Comparison of ENCODE assay signal across 8 cellular contexts in genomic region chr11:134253189-134253993, GRCh38. TPM values are rescaled to one million over a fixed set of nuclear protein-coding genes. Genes with fewer than 3 reads are reported as not detected.
DNase-seq lines count a peak whose midpoint lies in the region; ATAC-seq and TF ChIP-seq lines count a peak whose summit lies in the region.

TSS of gene ACAD8 (plus strand) at chr11:134253568. CDS start at chr11:134253601, 33 bp downstream.
TSS of gene THYN1 (minus strand) at chr11:134253352. CDS start at chr11:134252882, 470 bp downstream.

- DNase-seq in EL (peak; percentile 97), GOT3 (lab: John Stamatoyannopoulos, UW) (peak; percentile 50), LNCaP clone FGC (ENCODE audit: low read depth) (peak; percentile 88), RWPE1 (ENCODE audit: low spot score) (peak; percentile 98), fibroblast of lung (ENCODE audit: low read depth in 2 of 2) (peak; percentile 94 to 96), natural killer cell (peak; percentile 88)
- DNase-seq in stimulated activated naive CD4-positive, alpha-beta T cell treated with Interleukin-2 at 50 U/mL for 16 hours (lab: John Stamatoyannopoulos, UW) = peak; percentile 96

- no peaks in the 10 kb centered on the region for H3K27me3 Mint-ChIP-seq in activated T-helper 17 cell treated with anti-CD3 and anti-CD28 coated beads, Interleukin-2, amount 50 U/mL, for 72 hours
- H3K27me3 Mint-ChIP-seq in natural killer cell (ENCODE audit: low read depth in 2 of 2) = no peaks in the 10 kb centered on the region

- no peaks in the 10 kb centered on the region for H3K27me3 ChIP-seq in fibroblast of lung (ENCODE audit: control insufficient read depth, insufficient read depth, low read length)

- peak within 1 kb of the TSS; percentile 98 for H3K4me3 ChIP-seq in LNCaP clone FGC (ENCODE audit: low read depth, low read length)
- H3K4me3 ChIP-seq in fibroblast of lung (replicated peaks in 1 of 4; ENCODE audit: control extremely low read depth in 1 of 4, insufficient read depth in 1 of 4, low read depth in 3 of 4, low read length in 4 of 4) = peak within 1 kb of the TSS; percentile 91 to 96 (median 92)

- H3K4me2 ChIP-seq in fibroblast of lung (ENCODE audit: extremely low read depth, insufficient read depth, low read length) = peak within 1 kb of the TSS; percentile 95

- no peaks in the 10 kb centered on the region for H3K9me3 ChIP-seq in fibroblast of lung (ENCODE audit: control insufficient read depth, insufficient read depth, low read depth, low read length)

- peak within 1 kb of the TSS; percentile 92 for H3K27ac Mint-ChIP-seq in activated T-helper 17 cell treated with anti-CD3 and anti-CD28 coated beads, Interleukin-2, amount 50 U/mL, for 72 hours
- peak within 1 kb of the TSS; percentile 75 to 79 for H3K27ac Mint-ChIP-seq in natural killer cell

- peak within 1 kb of the TSS; percentile 68 for H3K9ac ChIP-seq in fibroblast of lung (ENCODE audit: insufficient read depth, low read length)

- peaks cover 41% of the 10 kb centered on the region for H3K36me3 Mint-ChIP-seq in activated T-helper 17 cell treated with anti-CD3 and anti-CD28 coated beads, Interleukin-2, amount 50 U/mL, for 72 hours (ENCODE audit: low read depth)
- H3K36me3 Mint-ChIP-seq in natural killer cell = peaks cover 2% of the 10 kb centered on the region

- H3K36me3 ChIP-seq in fibroblast of lung (ENCODE audit: control insufficient read depth, insufficient read depth, low read length) = peaks cover 1% of the 10 kb centered on the region

- intact Hi-C loops in natural killer cell (cut with micrococcal nuclease) = loop anchor here (1.0 kb wide), 2 partner anchors 29 to 46 kb away; partner anchors contain the start of gene VPS26B

- H3K27ac ChIP-seq in RWPE1 = peak within 1 kb of the TSS; percentile 67
- H3K27ac ChIP-seq in fibroblast of lung (ENCODE audit: insufficient read depth, low read length) = peak within 1 kb of the TSS; percentile 70

- peaks cover 18% of the 10 kb centered on the region for H3K4me1 Mint-ChIP-seq in activated T-helper 17 cell treated with anti-CD3 and anti-CD28 coated beads, Interleukin-2, amount 50 U/mL, for 72 hours
- peaks cover 19 to 47% of the 10 kb centered on the region in 2 donors for H3K4me1 Mint-ChIP-seq in natural killer cell

- POLR2A ChIA-PET in RWPE1 (lab: Yijun Ruan, JAX; ENCODE audit: low non-redundant PET) = no interaction called here

- CTCF ChIA-PET in RWPE1 (lab: Yijun Ruan, JAX) = interaction anchor here (0.7 kb wide), 1 partner anchor 10 kb away, joined by 4 read pairs; no protein-coding TSS in a partner anchor

- peak; percentile 96 for ATAC-seq in activated T-helper 17 cell treated with anti-CD3 and anti-CD28 coated beads, Interleukin-2, amount 50 U/mL, for 72 hours (replicated peaks)
- peak; percentile 99 to 100 (median 100) for ATAC-seq in natural killer cell

- H3K79me2 ChIP-seq in fibroblast of lung (ENCODE audit: control insufficient read depth, insufficient read depth, low read length) = peaks cover 5% of the 10 kb centered on the region

- no peaks in the 10 kb centered on the region for H4K20me1 ChIP-seq in fibroblast of lung (ENCODE audit: control insufficient read depth, extremely low read depth, insufficient read depth, low read length)

- no peak for TF ChIP-seq CTCF in LNCaP clone FGC (IDR thresholded peaks at IDR 0.05; ENCODE audit: control insufficient read depth, extremely low read depth, insufficient read depth)
- no peak for TF ChIP-seq CTCF in RWPE1 (conservative IDR thresholded peaks at IDR 0.05; ENCODE audit: low read depth)
- peak; percentile 9 to 28 for TF ChIP-seq CTCF in fibroblast of lung (conservative IDR thresholded peaks at IDR 0.05 in 1 of 2, IDR thresholded peaks at IDR 0.05 in 1 of 2; ENCODE audit: low read depth in 1 of 2, low read length in 2 of 2)
- no peak for TF ChIP-seq CTCF in natural killer cell (IDR thresholded peaks at IDR 0.05)

- peak within 1 kb of the TSS; percentile 98 for H3K4me3 Mint-ChIP-seq in activated T-helper 17 cell treated with anti-CD3 and anti-CD28 coated beads, Interleukin-2, amount 50 U/mL, for 72 hours
- H3K4me3 Mint-ChIP-seq in natural killer cell = peak within 1 kb of the TSS; percentile 98

- H3K4me1 ChIP-seq in fibroblast of lung (ENCODE audit: control insufficient read depth, extremely low read depth, insufficient read depth, low read length) = peaks cover 6% of the 10 kb centered on the region

- no peaks in the 10 kb centered on the region for H3K9me3 Mint-ChIP-seq in activated T-helper 17 cell treated with anti-CD3 and anti-CD28 coated beads, Interleukin-2, amount 50 U/mL, for 72 hours
- no peaks in the 10 kb centered on the region for H3K9me3 Mint-ChIP-seq in natural killer cell

- peak within 1 kb of the TSS; percentile 97 for H2AFZ ChIP-seq in fibroblast of lung (ENCODE audit: low read length)

RNA-seq across cellular contexts. Expression of gene ACAD8, which starts in this region (rescaled TPM):
- total RNA-seq in activated T-helper 17 cell treated with anti-CD3 and anti-CD28 coated beads, Interleukin-2, amount 50 U/mL, for 72 hours = 10 to 100 TPM; 22.8 to 23.7 TPM
- total RNA-seq in fibroblast of lung = 15.9 and 16.8 TPM in 2 replicates
- polyA plus RNA-seq in fibroblast of lung = 19.6 and 22.1 TPM in 2 replicates
- polyA plus RNA-seq in fibroblast of lung (2012) = 13.5 and 16.3 TPM in 2 replicates
- 16.9 and 17.1 TPM in 2 replicates for polyA minus RNA-seq in fibroblast of lung (ENCODE audit: low replicate concordance)
- 10 to 100 TPM; 24.3 to 42.5 (median 39.3) TPM for total RNA-seq in natural killer cell

RNA-seq across cellular contexts. Expression of gene THYN1, which starts in this region (rescaled TPM):
- total RNA-seq in activated T-helper 17 cell treated with anti-CD3 and anti-CD28 coated beads, Interleukin-2, amount 50 U/mL, for 72 hours = 10 to 100 TPM; 72.7 to 81.0 TPM
- 78.1 and 88.7 TPM in 2 replicates for total RNA-seq in fibroblast of lung
- polyA plus RNA-seq in fibroblast of lung = 54.9 and 58.7 TPM in 2 replicates
- 40.6 and 45.8 TPM in 2 replicates for polyA plus RNA-seq in fibroblast of lung (2012)
- polyA minus RNA-seq in fibroblast of lung (ENCODE audit: low replicate concordance) = 9.9 and 13.3 TPM in 2 replicates
- 10 to 100 TPM; 21.6 to 25.4 (median 24.0) TPM for total RNA-seq in natural killer cell

Comparison
In these comparisons a context has a peak if more than half of its experiments do, and no peak if none do; other contexts are left out.
1. Peak in every context shown above with its lines: DNase-seq, ATAC-seq, H3K4me3 ChIP-seq and H3K27ac ChIP-seq.
2. CTCF ChIP-seq: peak in fibroblast of lung (2 of 2); none in LNCaP clone FGC (single experiment), RWPE1 (single experiment) and natural killer cell (single experiment).